ENCODE assay signal across 30 cellular contexts in the genomic region with DNA sequence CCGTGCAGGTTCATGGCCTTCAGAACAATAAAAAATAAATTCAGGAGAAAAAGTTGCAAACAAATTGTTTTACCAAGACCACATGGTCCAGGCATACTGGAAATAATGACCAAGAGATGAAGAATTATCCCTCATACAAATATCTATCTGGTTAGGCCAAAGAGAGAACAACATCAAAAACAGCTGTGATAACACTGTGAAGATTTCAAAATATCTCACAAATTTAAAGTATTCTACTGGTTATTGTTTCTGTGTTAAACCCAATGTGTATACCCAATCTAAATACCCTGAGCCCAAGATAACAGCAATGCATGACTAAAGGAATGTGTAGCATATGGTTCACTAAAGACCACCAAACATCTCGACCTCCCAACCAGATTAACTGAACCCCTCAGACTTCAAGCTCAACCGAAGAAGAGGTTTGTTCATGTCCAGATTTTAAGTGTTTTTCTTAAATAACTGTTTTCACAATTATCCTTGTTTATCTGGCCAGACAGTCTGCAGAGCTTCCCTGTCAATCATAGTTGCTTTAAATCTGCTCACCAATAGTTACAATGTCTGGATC. TPM values are rescaled to one million over a fixed set of nuclear protein-coding genes. Genes with fewer than 3 reads are reported as not detected.
DNase-seq lines count a peak whose midpoint lies in the region; ATAC-seq, FAIRE-seq and TF ChIP-seq lines count a peak whose summit lies in the region.
"Had no signal": no experiment of that assay in that cellular context is flagged by ENCODE, and none has a peak within 500 bp of the region (broad histone marks: within the 10 kb centered on the region; RNA-seq: fewer than 3 reads in every experiment).

No MANE protein-coding gene starts in this region.

- DNase-seq in HS-27A (ENCODE audit: low read depth) (peak; percentile 26), astrocyte (ENCODE audit: low read depth) (peak; percentile 42), iris pigment epithelial cell (ENCODE audit: low read depth) (peak; percentile 82), GF-D8 (lab: John Stamatoyannopoulos, UW) (no peak), urothelium cell line (ENCODE audit: low spot score) (no peak), omental fat pad (ENCODE audit: low spot score) (no peak)
- DNase-seq: activated CD4-positive, alpha-beta T cell treated with anti-CD3 and anti-CD28 coated beads, Interleukin-2, amount 10 ng/mL, durations not matched to agents 7 days and 5 days; BE2C; Calu3; colonic mucosa; gastrocnemius medialis; GOT3; MV-4-11; NCI-H187 treated with DMSO at 0.1 percent for 48 hours; NCI-H748 treated with DMSO at 0.1 percent for 48 hours; occipital lobe; right cardiac atrium; SHP77; stimulated activated naive B cell treated with anti-CD40 and anti-IgM and Interleukin-4, amounts not matched to agents 10 μg/mL and 1 μg/mL and 100 μg/mL, for 72 hours; tibial artery had no signal

- no peaks in the 10 kb centered on the region for H3K36me3 ChIP-seq in astrocyte (ENCODE audit: insufficient read depth, low read length)
- H3K36me3 ChIP-seq: BE2C, colonic mucosa, gastrocnemius medialis, tibial artery had no signal

- no peaks in the 10 kb centered on the region for H4K20me1 ChIP-seq in astrocyte (ENCODE audit: insufficient read depth, low read length)

- no peaks in the 10 kb centered on the region for H3K36me3 Mint-ChIP-seq in astrocyte (ENCODE audit: low read depth, unreplicated experiment)

- no peaks in the 10 kb centered on the region for H3K9me3 Mint-ChIP-seq in astrocyte (ENCODE audit: unreplicated experiment)
- H3K9me3 Mint-ChIP-seq: activated CD4-positive, alpha-beta T cell treated with anti-CD3 and anti-CD28 coated beads, Interleukin-2, amount 10 ng/mL, durations not matched to agents 7 days and 5 days; activated T-helper 17 cell treated with anti-CD3 and anti-CD28 coated beads, Interleukin-2, amount 50 U/mL, for 72 hours; T-helper 1 cell treated with Interleukin-12 subunit alpha and Interleukin-12 subunit beta and Interleukin-4 antibody, amounts not matched to agents 30 μg/mL and 1 μg/mL, for 36 hours had no signal

- H3K4me1 ChIP-seq in astrocyte (ENCODE audit: insufficient read depth, low read length) = peaks cover 35% of the 10 kb centered on the region
- H3K4me1 ChIP-seq: BE2C, colonic mucosa had no signal

- peaks cover 2% of the 10 kb centered on the region for H3K27me3 Mint-ChIP-seq in astrocyte (ENCODE audit: low read depth, unreplicated experiment)
- H3K27me3 Mint-ChIP-seq: IgD-negative memory B cell; stimulated activated naive B cell treated with anti-CD40 and anti-IgM and Interleukin-4, amounts not matched to agents 10 μg/mL and 1 μg/mL and 100 μg/mL, for 72 hours had no signal

- TF ChIP-seq CTCF in astrocyte (IDR thresholded peaks at IDR 0.05; ENCODE audit: insufficient read depth, low read depth, low read length) (no peak), omental fat pad (IDR thresholded peaks at IDR 0.05) (no peak)

- peaks cover 28% of the 10 kb centered on the region for H3K4me1 Mint-ChIP-seq in astrocyte (ENCODE audit: low read depth, unreplicated experiment)
- H3K4me1 Mint-ChIP-seq: activated CD4-positive, alpha-beta T cell treated with anti-CD3 and anti-CD28 coated beads, Interleukin-2, amount 10 ng/mL, durations not matched to agents 7 days and 5 days; activated T-helper 17 cell treated with anti-CD3 and anti-CD28 coated beads, Interleukin-2, amount 50 U/mL, for 72 hours had no signal

- H3K4me2 ChIP-seq in astrocyte (ENCODE audit: low read length) = peak overlapping the region; percentile 9

- no peak overlapping the region for H3K4me3 ChIP-seq in astrocyte (ENCODE audit: insufficient read depth, low read depth, low read length)
- H3K4me3 ChIP-seq: colonic mucosa, gastrocnemius medialis, lung, tibial artery had no signal

- FAIRE-seq in astrocyte (lab: Jason Lieb, UNC) (no peak), urothelium cell line (lab: Jason Lieb, UNC) (no peak)
- FAIRE-seq: GM19239 had no signal

- H3K27me3 ChIP-seq in astrocyte (ENCODE audit: insufficient read depth, low read length) = no peaks in the 10 kb centered on the region
- H3K27me3 ChIP-seq: BE2C, colonic mucosa, gastrocnemius medialis, tibial artery had no signal

- peak overlapping the region; percentile 36 for H3K27ac ChIP-seq in astrocyte (ENCODE audit: low read depth, low read length)
- H3K27ac ChIP-seq: colonic mucosa, gastrocnemius medialis, HL-60, tibial artery had no signal

- H3K4me3 Mint-ChIP-seq in astrocyte (ENCODE audit: unreplicated experiment) = no peak overlapping the region
- H3K4me3 Mint-ChIP-seq: activated CD4-positive, alpha-beta T cell treated with anti-CD3 and anti-CD28 coated beads, Interleukin-2, amount 10 ng/mL, durations not matched to agents 7 days and 5 days; activated naive CD8-positive, alpha-beta T cell; activated T-helper 17 cell treated with anti-CD3 and anti-CD28 coated beads, Interleukin-2, amount 50 U/mL, for 72 hours; T-helper 1 cell treated with Interleukin-12 subunit alpha and Interleukin-12 subunit beta and Interleukin-4 antibody, amounts not matched to agents 30 μg/mL and 1 μg/mL, for 36 hours had no signal

- H3K9me3 ChIP-seq in astrocyte (ENCODE audit: insufficient read depth, low read depth, low read length) = no peaks in the 10 kb centered on the region
- H3K9me3 ChIP-seq: BE2C, colonic mucosa, gastrocnemius medialis, tibial artery had no signal

- H3K9ac ChIP-seq in astrocyte (ENCODE audit: low read length) = no peak overlapping the region

- ATAC-seq in GM21515 (IDR thresholded peaks at IDR 0.05; ENCODE audit: unreplicated experiment) (no peak), omental fat pad (ENCODE audit: low FRiP score) (no peak)
- ATAC-seq: activated T-helper 17 cell treated with anti-CD3 and anti-CD28 coated beads, Interleukin-2, amount 50 U/mL, for 72 hours; gastrocnemius medialis; right cardiac atrium had no signal

- no peaks in the 10 kb centered on the region for H3K79me2 ChIP-seq in astrocyte (ENCODE audit: insufficient read depth, low read length)

- H3K27ac Mint-ChIP-seq in astrocyte (ENCODE audit: unreplicated experiment) = no peak overlapping the region
- H3K27ac Mint-ChIP-seq: activated CD4-positive, alpha-beta T cell treated with anti-CD3 and anti-CD28 coated beads, Interleukin-2, amount 10 ng/mL, durations not matched to agents 7 days and 5 days; activated naive CD8-positive, alpha-beta T cell; activated T-helper 17 cell treated with anti-CD3 and anti-CD28 coated beads, Interleukin-2, amount 50 U/mL, for 72 hours; T-helper 1 cell treated with Interleukin-12 subunit alpha and Interleukin-12 subunit beta and Interleukin-4 antibody, amounts not matched to agents 30 μg/mL and 1 μg/mL, for 36 hours had no signal

- no peak overlapping the region for H2AFZ ChIP-seq in astrocyte (ENCODE audit: low read depth, low read length)

RNA-seq across cellular contexts. Expression of gene OR9A2, which starts 10.9 kb away (rescaled TPM):
- total RNA-seq in astrocyte (not detected in 2 replicates), omental fat pad (not detected)
- total RNA-seq: activated CD4-positive, alpha-beta T cell treated with anti-CD3 and anti-CD28 coated beads, Interleukin-2, amount 10 ng/mL, durations not matched to agents 7 days and 5 days; Calu3; colonic mucosa; G401; gastrocnemius medialis; kidney epithelial cell; right cardiac atrium had no signal

RNA-seq across cellular contexts. Expression of gene OR6V1, which starts 36.1 kb away (rescaled TPM):
- total RNA-seq in astrocyte (not detected in 2 replicates), omental fat pad (not detected)
- total RNA-seq: activated CD4-positive, alpha-beta T cell treated with anti-CD3 and anti-CD28 coated beads, Interleukin-2, amount 10 ng/mL, durations not matched to agents 7 days and 5 days; activated T-helper 17 cell treated with anti-CD3 and anti-CD28 coated beads, Interleukin-2, amount 50 U/mL, for 72 hours; Calu3; colonic mucosa; G401; gastrocnemius medialis; kidney epithelial cell; lung; occipital lobe; right cardiac atrium had no signal

RNA-seq across cellular contexts. Expression of gene KEL, which starts 53.8 kb away (rescaled TPM):
- total RNA-seq in astrocyte (0.96 TPM in 1 of 2 replicates, not detected in the other), omental fat pad (under 1 TPM in 2 of 4 donors, not detected in 2; 0.28 to 0.96 TPM)
- total RNA-seq: Calu3, G401, gastrocnemius medialis, kidney epithelial cell had no signal

Comparison
In these comparisons a context has a peak if more than half of its experiments do, and no peak if none do; other contexts are left out.
1. DNase-seq: peak in HS-27A (single experiment), astrocyte (single experiment) and iris pigment epithelial cell (single experiment); none in GF-D8 (single experiment), urothelium cell line (single experiment) and omental fat pad (single experiment).